11 cellular contexts compared by ENCODE assay signal in the genomic region with DNA sequence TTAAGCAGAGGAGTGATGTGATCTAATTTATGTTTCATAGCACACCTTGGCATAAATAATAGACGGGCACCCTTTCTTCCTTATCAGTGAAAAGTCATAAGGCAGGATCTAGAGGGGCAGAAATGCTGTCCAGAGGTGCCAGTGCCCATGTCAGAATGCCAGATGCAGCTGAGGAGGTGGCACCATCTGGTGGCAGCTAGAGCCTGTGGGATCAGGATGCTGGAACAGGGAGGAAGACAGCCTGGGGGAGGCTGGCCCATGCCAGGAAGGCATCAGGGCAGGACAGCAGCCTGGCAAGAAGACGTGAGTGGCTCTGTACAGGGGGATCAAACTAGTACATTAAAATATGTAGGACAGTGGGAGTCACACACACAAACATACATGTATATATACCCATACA. TPM values are rescaled to one million over a fixed set of nuclear protein-coding genes. Genes with fewer than 3 reads are reported as not detected.
DNase-seq lines count a peak whose midpoint lies in the region; ATAC-seq and TF ChIP-seq lines count a peak whose summit lies in the region.
"Had no signal": no experiment of that assay in that cellular context is flagged by ENCODE, and none has a peak within 500 bp of the region (broad histone marks: within the 10 kb centered on the region; RNA-seq: fewer than 3 reads in every experiment).

No MANE protein-coding gene starts in this region.

- 65% methylated on average over 2 of the region's 2 CpGs for WGBS in SK-N-SH (ENCODE audit: low lambda C conversion rate)

- no peak overlapping the region for H3K9ac ChIP-seq in SK-N-SH

- H3K36me3 ChIP-seq in H7 (replicated peaks; ENCODE audit: control insufficient read depth, insufficient read depth, low read length) (no peaks in the 10 kb centered on the region), SK-N-SH (replicated peaks in 1 of 2; ENCODE audit: control insufficient read depth in 1 of 2, insufficient read depth in 2 of 2, low read length in 1 of 2) (no peaks in the 10 kb centered on the region)

- H3K4me1 Mint-ChIP-seq in activated CD4-positive, alpha-beta T cell treated with anti-CD3 and anti-CD28 coated beads, Interleukin-2, amount 10 ng/mL, durations not matched to agents 24 days and 14 days, result peaks cover 2% of the 10 kb centered on the region

- peak; percentile 86 for ATAC-seq in left colon
- ATAC-seq in HG03025 (IDR thresholded peaks at IDR 0.05; ENCODE audit: low FRiP score, unreplicated experiment), result no peak

- peaks cover 0 to 8% of the 10 kb centered on the region in 2 experiments; a peak in 1 of 4 replicates for H3K4me1 ChIP-seq in SK-N-SH (ENCODE audit: control insufficient read depth in 1 of 2, insufficient read depth in 2 of 2, low read depth in 1 of 2, low read length in 1 of 2)

- H2AFZ ChIP-seq in SK-N-SH (ENCODE audit: low read depth), result no peak overlapping the region

- peak; percentile 48 for TF ChIP-seq CTCF in SK-N-SH (IDR thresholded peaks at IDR 0.05)

- H3K4me2 ChIP-seq in SK-N-SH, result no peak overlapping the region

- peak; percentile 67 for TF ChIP-seq RAD21 in SK-N-SH (IDR thresholded peaks at IDR 0.05; ENCODE audit: low read length)

- POLR2A ChIA-PET in SK-N-SH (lab: Yijun Ruan, JAX), result no interaction called here

- H3K36me3 Mint-ChIP-seq in activated CD4-positive, alpha-beta T cell treated with anti-CD3 and anti-CD28 coated beads, Interleukin-2, amount 10 ng/mL, durations not matched to agents 24 days and 14 days (ENCODE audit: low read depth), result no peaks in the 10 kb centered on the region
- H3K36me3 Mint-ChIP-seq: mesothelial cell of epicardium had no signal

- H3K4me3 Mint-ChIP-seq in activated CD4-positive, alpha-beta T cell treated with anti-CD3 and anti-CD28 coated beads, Interleukin-2, amount 10 ng/mL, durations not matched to agents 24 days and 14 days, result no peak overlapping the region
- H3K4me3 Mint-ChIP-seq: dendritic cell treated with granulocyte-macrophage colony-stimulating factor and Interleukin-4, amounts not matched to agents 40 ng/mL and 50 ng/mL, for 4 days; mesothelial cell of epicardium had no signal

- CTCF ChIA-PET in SK-N-SH (lab: Yijun Ruan, JAX), result interaction anchor here (1.0 to 11.8 kb wide), 11 partner anchors 13 to 1258 kb away, joined by 3 to 233 read pairs (median 5); partner anchors contain the start of genes CIP2A, DZIP3 and MYH15

- H3K79me2 ChIP-seq in SK-N-SH (ENCODE audit: insufficient read depth), result no peaks in the 10 kb centered on the region

- DNase-seq in COR-L47 (lab: John Stamatoyannopoulos, UW) (peak; percentile 24), H7 (peak; percentile 30), SK-N-SH (peak; percentile 65), left colon (peak in 1 of 2 donors; percentile 58), NCI-H128 (lab: John Stamatoyannopoulos, UW; ENCODE audit: unreplicated experiment) (no peak)
- DNase-seq in activated CD4-positive, alpha-beta T cell treated with anti-CD3 and anti-CD28 coated beads, Interleukin-2, amount 10 ng/mL, durations not matched to agents 24 days and 14 days, result no peak
- DNase-seq in activated CD4-positive, CD25-positive, alpha-beta regulatory T cell (lab: John Stamatoyannopoulos, UW), result no peak
- DNase-seq: KG1 had no signal

- intact Hi-C loops in left colon (cut with DNase I, micrococcal nuclease), result no loop called here
- intact Hi-C loops in activated CD4-positive, alpha-beta T cell treated with anti-CD3 and anti-CD28 coated beads, Interleukin-2, amount 10 ng/mL, durations not matched to agents 24 days and 14 days (cut with micrococcal nuclease), result loop anchor here (5.0 kb wide), 1 partner anchor 38 kb away; no protein-coding TSS in a partner anchor

- no peaks in the 10 kb centered on the region for H3K9me3 ChIP-seq in SK-N-SH

- H3K27ac ChIP-seq in SK-N-SH (ENCODE audit: low read depth in 2 of 2, low read length in 1 of 2), result no peak overlapping the region

- H3K9me3 Mint-ChIP-seq in activated CD4-positive, alpha-beta T cell treated with anti-CD3 and anti-CD28 coated beads, Interleukin-2, amount 10 ng/mL, durations not matched to agents 24 days and 14 days, result no peaks in the 10 kb centered on the region
- H3K9me3 Mint-ChIP-seq: dendritic cell treated with granulocyte-macrophage colony-stimulating factor and Interleukin-4, amounts not matched to agents 40 ng/mL and 50 ng/mL, for 4 days; mesothelial cell of epicardium had no signal

- H3K27me3 ChIP-seq in H7 (ENCODE audit: control insufficient read depth, insufficient read depth, low read length) (no peaks in the 10 kb centered on the region), SK-N-SH (ENCODE audit: insufficient read depth) (no peaks in the 10 kb centered on the region)

- peak in 1 of 2 experiments; percentile 79; a peak in 2 of 4 replicates for TF ChIP-seq EP300 in SK-N-SH (IDR thresholded peaks at IDR 0.05; ENCODE audit: borderline replicate concordance in 1 of 2, low read depth in 1 of 2, low read length in 1 of 2)

- no peaks in the 10 kb centered on the region for H3K9me2 ChIP-seq in SK-N-SH

- peaks cover 6% of the 10 kb centered on the region for H3K27me3 Mint-ChIP-seq in activated CD4-positive, alpha-beta T cell treated with anti-CD3 and anti-CD28 coated beads, Interleukin-2, amount 10 ng/mL, durations not matched to agents 24 days and 14 days
- H3K27me3 Mint-ChIP-seq: dendritic cell treated with granulocyte-macrophage colony-stimulating factor and Interleukin-4, amounts not matched to agents 40 ng/mL and 50 ng/mL, for 4 days had no signal

- H3K27ac Mint-ChIP-seq in activated CD4-positive, alpha-beta T cell treated with anti-CD3 and anti-CD28 coated beads, Interleukin-2, amount 10 ng/mL, durations not matched to agents 24 days and 14 days, result no peak overlapping the region
- H3K27ac Mint-ChIP-seq: dendritic cell treated with granulocyte-macrophage colony-stimulating factor and Interleukin-4, amounts not matched to agents 40 ng/mL and 50 ng/mL, for 4 days; mesothelial cell of epicardium had no signal

- no peaks in the 10 kb centered on the region for H4K20me1 ChIP-seq in SK-N-SH (ENCODE audit: insufficient read depth)

- H3K4me3 ChIP-seq in H7 (ENCODE audit: insufficient read depth, low read depth, low read length), result no peak overlapping the region
- no peak overlapping the region for H3K4me3 ChIP-seq in SK-N-SH (ENCODE audit: low read depth in 2 of 2, low read length in 1 of 2)

- H3F3A ChIP-seq in SK-N-SH (replicated peaks; ENCODE audit: insufficient read depth), result peaks cover 8% of the 10 kb centered on the region

TF ChIP-seq in SK-N-SH, 30 proteins besides CTCF, POLR2A, EP300 and RAD21 (continues in another document):
- TF ChIP-seq NRF1 (IDR thresholded peaks at IDR 0.05; ENCODE audit: low read depth, low read length), result no peak
- no peak for TF ChIP-seq POLR2AphosphoS5 (IDR thresholded peaks at IDR 0.05; ENCODE audit: low read depth, low read length)
- no peak for TF ChIP-seq FOXM1 (IDR thresholded peaks at IDR 0.05; ENCODE audit: low read depth)
- no peak for TF ChIP-seq MEF2A (IDR thresholded peaks at IDR 0.05; ENCODE audit: borderline replicate concordance, low read depth)
- TF ChIP-seq CHD2 (IDR thresholded peaks at IDR 0.05; ENCODE audit: low read length, partially characterized antibody), result peak; percentile 68
- TF ChIP-seq, protein P1, sequence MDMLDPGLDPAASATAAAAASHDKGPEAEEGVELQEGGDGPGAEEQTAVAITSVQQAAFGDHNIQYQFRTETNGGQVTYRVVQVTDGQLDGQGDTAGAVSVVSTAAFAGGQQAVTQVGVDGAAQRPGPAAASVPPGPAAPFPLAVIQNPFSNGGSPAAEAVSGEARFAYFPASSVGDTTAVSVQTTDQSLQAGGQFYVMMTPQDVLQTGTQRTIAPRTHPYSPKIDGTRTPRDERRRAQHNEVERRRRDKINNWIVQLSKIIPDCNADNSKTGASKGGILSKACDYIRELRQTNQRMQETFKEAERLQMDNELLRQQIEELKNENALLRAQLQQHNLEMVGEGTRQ (IDR thresholded peaks at IDR 0.05; ENCODE audit: borderline replicate concordance, low read depth, low read length), result no peak
- TF ChIP-seq NFIC (IDR thresholded peaks at IDR 0.05; ENCODE audit: borderline replicate concordance), result no peak
- TF ChIP-seq SMC3 (IDR thresholded peaks at IDR 0.05; ENCODE audit: low read depth, low read length), result peak; percentile 54
- TF ChIP-seq PBX3 (IDR thresholded peaks at IDR 0.05), result no peak
- no peak for TF ChIP-seq YY1 (IDR thresholded peaks at IDR 0.05; ENCODE audit: low read depth)
- TF ChIP-seq, protein P2, sequence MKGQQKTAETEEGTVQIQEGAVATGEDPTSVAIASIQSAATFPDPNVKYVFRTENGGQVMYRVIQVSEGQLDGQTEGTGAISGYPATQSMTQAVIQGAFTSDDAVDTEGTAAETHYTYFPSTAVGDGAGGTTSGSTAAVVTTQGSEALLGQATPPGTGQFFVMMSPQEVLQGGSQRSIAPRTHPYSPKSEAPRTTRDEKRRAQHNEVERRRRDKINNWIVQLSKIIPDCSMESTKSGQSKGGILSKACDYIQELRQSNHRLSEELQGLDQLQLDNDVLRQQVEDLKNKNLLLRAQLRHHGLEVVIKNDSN (IDR thresholded peaks at IDR 0.05; ENCODE audit: borderline replicate concordance, low read depth), result no peak
- no peak for TF ChIP-seq TAF1 (IDR thresholded peaks at IDR 0.05; ENCODE audit: borderline replicate concordance, low read depth, low read length)
- TF ChIP-seq SIN3A (IDR thresholded peaks at IDR 0.05; ENCODE audit: borderline replicate concordance, low read depth, low read length), result no peak
- TF ChIP-seq GATA2 (CRISPR knock-in tag; IDR thresholded peaks at IDR 0.05), result peak; percentile 68

RNA-seq across cellular contexts. Expression of gene MYH15, which starts 16.5 kb away (rescaled TPM):
- 0.07 and 0.15 TPM in 2 replicates for total RNA-seq in H7 (2014; rRNA removed; shearing (Covaris generic))
- polyA plus RNA-seq in SK-N-SH (2012; rRNA removed), result 2.1 and 3.2 TPM in 2 replicates
- polyA plus RNA-seq in SK-N-SH (2012; cell fraction: cytosol; rRNA removed), result 2.8 and 2.9 TPM in 2 replicates
- 2.0 and 3.2 TPM in 2 replicates for polyA plus RNA-seq in SK-N-SH (2012; cell fraction: nucleus; rRNA removed)
- under 1 TPM; 0.31 to 0.34 TPM for total RNA-seq in left colon
- 0.12 TPM in 1 of 2 replicates, not detected in the other for total RNA-seq in activated CD4-positive, alpha-beta T cell treated with anti-CD3 and anti-CD28 coated beads, Interleukin-2, amount 10 ng/mL, durations not matched to agents 24 days and 14 days

Comparison
In these comparisons a context has a peak if more than half of its experiments do, and no peak if none do; other contexts are left out.
1. DNase-seq: peak in COR-L47 (single experiment), H7 (single experiment) and SK-N-SH (single experiment); none in NCI-H128 (single experiment), activated CD4-positive, alpha-beta T cell treated with anti-CD3 and anti-CD28 coated beads, Interleukin-2, amount 10 ng/mL, durations not matched to agents 24 days and 14 days (single experiment) and activated CD4-positive, CD25-positive, alpha-beta regulatory T cell (0 of 4).